In the genomic region with DNA sequence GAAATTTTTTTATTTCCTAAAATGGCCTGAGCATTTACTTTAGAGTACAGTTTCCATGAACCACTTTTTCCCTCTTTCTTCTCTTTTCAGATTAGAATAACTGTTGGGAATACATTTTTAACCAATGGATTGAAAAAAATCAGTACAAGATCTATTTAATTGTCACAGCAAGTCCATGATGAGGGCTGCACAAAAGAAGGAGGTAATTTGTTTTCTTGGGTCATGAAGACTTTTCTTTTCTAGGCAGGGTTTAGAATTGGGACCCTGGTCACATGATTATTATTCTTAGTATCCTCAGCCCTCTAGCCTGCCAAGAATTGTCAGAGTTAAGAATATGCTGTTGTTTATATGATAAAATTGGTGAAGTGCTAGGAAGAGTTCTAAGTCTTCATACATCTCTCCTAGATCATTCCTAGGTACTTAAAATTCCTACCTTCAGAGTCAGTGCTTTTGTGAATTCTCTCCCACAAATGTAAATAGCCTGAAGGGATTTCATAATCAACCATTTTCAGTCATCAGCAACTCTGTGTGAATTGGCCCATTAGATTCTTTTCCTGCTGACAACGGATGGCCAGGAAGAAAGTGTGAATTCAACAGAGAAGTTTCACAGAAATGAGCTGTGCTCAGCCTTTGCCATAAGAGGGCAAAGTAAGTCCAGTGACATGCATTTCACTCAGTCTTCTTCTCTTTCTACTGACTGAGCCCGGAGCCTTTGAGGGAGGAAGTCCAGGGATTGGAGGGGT, we compare ENCODE assay signal across 10 cellular contexts. TPM values are rescaled to one million over a fixed set of nuclear protein-coding genes. Genes with fewer than 3 reads are reported as not detected.
DNase-seq lines count a peak whose midpoint lies in the region; ATAC-seq and TF ChIP-seq lines count a peak whose summit lies in the region.
"Had no signal": no experiment of that assay in that cellular context is flagged by ENCODE, and none has a peak within 500 bp of the region (broad histone marks: within the 10 kb centered on the region; RNA-seq: fewer than 3 reads in every experiment).

No MANE protein-coding gene starts in this region.

- DNase-seq in A172 (ENCODE audit: low spot score) (peak; percentile 45), NCI-H526 treated with DMSO at 0.1 percent for 48 hours (lab: John Stamatoyannopoulos, UW) (peak; percentile 3), esophagus muscularis mucosa (ENCODE audit: extremely low spot score) (no peak), NOMO-1 treated with DMSO at 0.1 percent for 48 hours (lab: John Stamatoyannopoulos, UW; ENCODE audit: unreplicated experiment) (no peak), NCI-H510A treated with DMSO at 0.1 percent for 48 hours (lab: John Stamatoyannopoulos, UW) (no peak), DMS 273 treated with DMSO at 0.1 percent for 48 hours (lab: John Stamatoyannopoulos, UW) (no peak)
- no peak for DNase-seq in activated CD8-positive, alpha-beta memory T cell treated with anti-CD3 and anti-CD28 coated beads, Interleukin-2, amount 50 U/mL, for 48 hours
- DNase-seq: immature natural killer cell; stimulated activated CD4-positive, alpha-beta T cell treated with anti-CD3 and anti-CD28 coated beads, Interleukin-15, amount 100 ng/mL, for 24 hours had no signal

- H3K36me3 ChIP-seq in esophagus muscularis mucosa, result no peaks in the 10 kb centered on the region

- intact Hi-C loops in esophagus muscularis mucosa (cut with DNase I), result no loop called here

- peaks cover 0 to 20% (median 8%) of the 10 kb centered on the region in 4 donors for H3K4me1 ChIP-seq in esophagus muscularis mucosa

- whole genome bisulfite sequencing in esophagus muscularis mucosa, result 10% methylated on average over 2 of the region's 2 CpGs

- no peak for TF ChIP-seq EP300 in esophagus muscularis mucosa (IDR thresholded peaks at IDR 0.05)

- H3K27me3 ChIP-seq in esophagus muscularis mucosa, result no peaks in the 10 kb centered on the region

- TF ChIP-seq POLR2A in esophagus muscularis mucosa (IDR thresholded peaks at IDR 0.05; ENCODE audit: low read depth), result no peak

- peak; percentile 69 for ATAC-seq in GM18498 (IDR thresholded peaks at IDR 0.05; ENCODE audit: unreplicated experiment)

- no peak overlapping the region for H3K4me3 ChIP-seq in esophagus muscularis mucosa

- peak overlapping the region in 3 of 4 donors; percentile 15 to 27 (median 22) for H3K27ac ChIP-seq in esophagus muscularis mucosa (replicated peaks in 1 of 4)

- H3K9me3 ChIP-seq in esophagus muscularis mucosa, result no peaks in the 10 kb centered on the region

- TF ChIP-seq CTCF in esophagus muscularis mucosa (IDR thresholded peaks at IDR 0.05), result peak; percentile 11 to 30 (median 14)

RNA-seq across cellular contexts. Expression of a gene that starts 32.4 kb away (rescaled TPM):
- total RNA-seq in A172 (2014; rRNA removed; shearing (Covaris generic)), result 12.4 and 17.7 TPM in 2 replicates
- total RNA-seq in esophagus muscularis mucosa, result 100 to 1,000 TPM; 111 to 181 (median 118) TPM

Comparison
In these comparisons a context has a peak if more than half of its experiments do, and no peak if none do; other contexts are left out.
1. DNase-seq: peak in A172 (single experiment) and NCI-H526 treated with DMSO at 0.1 percent for 48 hours (single experiment); none in esophagus muscularis mucosa (single experiment), NOMO-1 treated with DMSO at 0.1 percent for 48 hours (single experiment), NCI-H510A treated with DMSO at 0.1 percent for 48 hours (single experiment), activated CD8-positive, alpha-beta memory T cell treated with anti-CD3 and anti-CD28 coated beads, Interleukin-2, amount 50 U/mL, for 48 hours (single experiment) and DMS 273 treated with DMSO at 0.1 percent for 48 hours (single experiment).